11 cellular contexts compared by ENCODE assay signal in genomic region chr1:220956861-220957605, GRCh38.
A peak's percentile ranks its signal among the peaks of the same experiment; 100 is the strongest.
DNase-seq lines count a peak whose midpoint lies in the region; ATAC-seq, FAIRE-seq and TF ChIP-seq lines count a peak whose summit lies in the region.
"Had no signal": no experiment of that assay in that cellular context is flagged by ENCODE, and none has a peak within 500 bp of the region (broad histone marks: within the 10 kb centered on the region; RNA-seq: fewer than 3 reads in every experiment).

No MANE protein-coding gene starts in this region.

- H3K4me1 ChIP-seq in SJSA1 (replicated peaks) = peaks cover 17% of the 10 kb centered on the region
- no peaks in the 10 kb centered on the region for H3K4me1 ChIP-seq in foreskin keratinocyte

- no peaks in the 10 kb centered on the region for H3K9me3 Mint-ChIP-seq in activated CD4-positive, alpha-beta memory T cell treated with anti-CD3 and anti-CD28 coated beads, Interleukin-2, amount 10 ng/mL, durations not matched to agents 7 days and 5 days

- POLR2A ChIA-PET in activated CD4-positive, alpha-beta memory T cell treated with anti-CD3 and anti-CD28 coated beads, Interleukin-2, amount 10 ng/mL, durations not matched to agents 7 days and 5 days (lab: Charles Lee) = no interaction called here

- peak; percentile 7 for DNase-seq in H54 (ENCODE audit: insufficient read length, low spot score)
- DNase-seq in SJSA1 (ENCODE audit: low read depth in 1 of 2, low spot score in 2 of 2) = peak; percentile 57 to 62
- peak; percentile 49 to 82 for DNase-seq in foreskin keratinocyte
- peak; percentile 96 for DNase-seq in stromal cell of bone marrow (ENCODE audit: low read depth)
- DNase-seq in activated naive CD4-positive, alpha-beta T cell treated with anti-CD3 and anti-CD28 coated beads, Interleukin-2, amount 50 U/mL, for 16 hours = no peak
- no peak for DNase-seq in activated CD4-positive, alpha-beta memory T cell treated with anti-CD3 and anti-CD28 coated beads, Interleukin-2, amount 10 ng/mL, durations not matched to agents 7 days and 5 days
- DNase-seq in ecto neural progenitor cell (ENCODE audit: low spot score) = no peak
- DNase-seq: activated naive CD4-positive, alpha-beta T cell; GF-D8 had no signal

- H3K9me3 ChIP-seq in SJSA1 (replicated peaks) = no peaks in the 10 kb centered on the region
- H3K9me3 ChIP-seq: neutrophil had no signal

- H3K27me3 Mint-ChIP-seq in activated CD4-positive, alpha-beta memory T cell treated with anti-CD3 and anti-CD28 coated beads, Interleukin-2, amount 10 ng/mL, durations not matched to agents 7 days and 5 days = no peaks in the 10 kb centered on the region

- peak; percentile 88 for FAIRE-seq in H54 (lab: Jason Lieb, UNC)

- H3K27me3 ChIP-seq in SJSA1 (replicated peaks) = no peaks in the 10 kb centered on the region
- no peaks in the 10 kb centered on the region for H3K27me3 ChIP-seq in foreskin keratinocyte
- H3K27me3 ChIP-seq: neutrophil had no signal

- TF ChIP-seq POLR2A in H54 (IDR thresholded peaks at IDR 0.05; ENCODE audit: low read depth, low read length) = no peak

- TF ChIP-seq CTCF in foreskin keratinocyte (conservative IDR thresholded peaks at IDR 0.05) = no peak

- peak overlapping the region; percentile 49 for H3K27ac ChIP-seq in SJSA1
- H3K27ac ChIP-seq in foreskin keratinocyte = no peak overlapping the region
- H3K27ac ChIP-seq: neutrophil had no signal

- no peaks in the 10 kb centered on the region for H3K4me1 Mint-ChIP-seq in activated CD4-positive, alpha-beta memory T cell treated with anti-CD3 and anti-CD28 coated beads, Interleukin-2, amount 10 ng/mL, durations not matched to agents 7 days and 5 days

- no peaks in the 10 kb centered on the region for H3K36me3 ChIP-seq in SJSA1
- H3K36me3 ChIP-seq: neutrophil had no signal

- peak; percentile 68 for ATAC-seq in foreskin keratinocyte
- ATAC-seq in GM19324 (IDR thresholded peaks at IDR 0.05; ENCODE audit: low FRiP score, unreplicated experiment) = no peak

- no peaks in the 10 kb centered on the region for H3K36me3 Mint-ChIP-seq in activated CD4-positive, alpha-beta memory T cell treated with anti-CD3 and anti-CD28 coated beads, Interleukin-2, amount 10 ng/mL, durations not matched to agents 7 days and 5 days (ENCODE audit: low read depth)

- CTCF ChIA-PET in activated CD4-positive, alpha-beta memory T cell treated with anti-CD3 and anti-CD28 coated beads, Interleukin-2, amount 10 ng/mL, durations not matched to agents 7 days and 5 days (lab: Charles Lee) = interaction anchor here (0.6 to 0.7 kb wide), 2 partner anchors 78 to 311 kb away, joined by 3 read pairs; partner anchors contain the start of gene HLX

- no peak overlapping the region for H3K4me3 Mint-ChIP-seq in activated CD4-positive, alpha-beta memory T cell treated with anti-CD3 and anti-CD28 coated beads, Interleukin-2, amount 10 ng/mL, durations not matched to agents 7 days and 5 days

- no peak overlapping the region for H3K27ac Mint-ChIP-seq in activated CD4-positive, alpha-beta memory T cell treated with anti-CD3 and anti-CD28 coated beads, Interleukin-2, amount 10 ng/mL, durations not matched to agents 7 days and 5 days

- no peak overlapping the region for H3K4me3 ChIP-seq in SJSA1

Comparison
In these comparisons a context has a peak if more than half of its experiments do, and no peak if none do; other contexts are left out.
1. DNase-seq: peak in H54 (single experiment), SJSA1 (2 of 2), foreskin keratinocyte (2 of 2) and stromal cell of bone marrow (single experiment); none in activated naive CD4-positive, alpha-beta T cell treated with anti-CD3 and anti-CD28 coated beads, Interleukin-2, amount 50 U/mL, for 16 hours (single experiment), activated CD4-positive, alpha-beta memory T cell treated with anti-CD3 and anti-CD28 coated beads, Interleukin-2, amount 10 ng/mL, durations not matched to agents 7 days and 5 days (single experiment) and ecto neural progenitor cell (single experiment).